ENCODE assay signal across 1 cellular context in the genomic region with DNA sequence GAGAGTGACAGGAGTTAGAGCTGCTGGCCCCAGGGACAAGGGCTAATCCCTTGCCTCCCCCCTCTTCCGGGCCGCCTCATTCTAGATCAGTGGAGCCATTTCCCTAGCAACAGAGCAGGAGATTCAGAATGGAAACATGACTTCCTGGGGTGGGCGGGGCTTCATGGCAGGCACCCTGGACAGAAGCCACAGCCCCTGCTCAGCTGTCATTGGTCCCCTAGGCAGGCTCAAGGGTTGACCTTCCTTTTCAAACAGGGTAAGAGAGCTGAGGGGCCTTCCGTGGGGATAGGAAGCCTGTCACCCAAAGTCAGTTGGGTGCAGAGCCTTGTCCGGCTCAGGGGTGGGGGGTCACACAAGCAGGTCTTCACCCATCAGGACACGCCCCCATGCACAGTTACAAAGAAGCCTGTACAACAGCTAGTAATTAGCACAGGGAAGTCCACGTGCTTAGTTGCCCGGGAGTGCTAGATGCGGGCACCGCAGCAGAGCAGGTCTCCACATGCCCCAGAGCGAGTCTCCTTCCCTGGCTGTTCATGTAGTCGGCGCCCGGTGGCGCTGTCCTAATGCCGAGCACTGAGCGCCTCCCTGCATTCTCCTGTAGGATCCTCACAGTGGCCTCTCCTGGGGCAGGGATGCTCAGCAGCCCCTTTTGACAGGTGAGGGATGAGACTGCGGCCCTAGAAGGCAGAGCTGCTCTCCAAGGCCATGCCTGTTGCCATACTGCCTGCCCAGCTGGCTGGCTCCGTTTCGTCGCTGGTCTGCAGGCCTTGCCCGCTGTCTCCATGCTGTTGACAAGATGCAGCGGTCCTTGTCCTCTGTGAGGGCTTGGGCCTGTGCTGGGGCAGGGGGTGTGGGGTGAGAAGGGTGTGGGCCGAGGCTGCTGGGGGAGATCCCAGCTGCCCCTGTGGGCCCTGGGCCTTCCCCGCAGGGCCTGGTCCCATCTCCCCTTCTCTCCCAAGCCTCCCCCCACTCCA.
TF ChIP-seq lines count a peak whose summit lies in the region.

No MANE protein-coding gene starts in this region.

TF ChIP-seq in GM23338, 12 proteins besides CTCF, POLR2A, EP300 and RAD21:
- TF ChIP-seq REST (IDR thresholded peaks at IDR 0.05; ENCODE audit: unreplicated experiment) = peak; percentile 57
- TF ChIP-seq, protein P1, sequence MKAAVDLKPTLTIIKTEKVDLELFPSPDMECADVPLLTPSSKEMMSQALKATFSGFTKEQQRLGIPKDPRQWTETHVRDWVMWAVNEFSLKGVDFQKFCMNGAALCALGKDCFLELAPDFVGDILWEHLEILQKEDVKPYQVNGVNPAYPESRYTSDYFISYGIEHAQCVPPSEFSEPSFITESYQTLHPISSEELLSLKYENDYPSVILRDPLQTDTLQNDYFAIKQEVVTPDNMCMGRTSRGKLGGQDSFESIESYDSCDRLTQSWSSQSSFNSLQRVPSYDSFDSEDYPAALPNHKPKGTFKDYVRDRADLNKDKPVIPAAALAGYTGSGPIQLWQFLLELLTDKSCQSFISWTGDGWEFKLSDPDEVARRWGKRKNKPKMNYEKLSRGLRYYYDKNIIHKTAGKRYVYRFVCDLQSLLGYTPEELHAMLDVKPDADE (IDR thresholded peaks at IDR 0.05) = no peak
- no peak for TF ChIP-seq EZH2phosphoT487 (IDR thresholded peaks at IDR 0.05; ENCODE audit: unreplicated experiment)
- no peak for TF ChIP-seq POLR2AphosphoS5 (IDR thresholded peaks at IDR 0.05; ENCODE audit: low read depth)
